ENCODE assay signal across 29 cellular contexts in the genomic region with DNA sequence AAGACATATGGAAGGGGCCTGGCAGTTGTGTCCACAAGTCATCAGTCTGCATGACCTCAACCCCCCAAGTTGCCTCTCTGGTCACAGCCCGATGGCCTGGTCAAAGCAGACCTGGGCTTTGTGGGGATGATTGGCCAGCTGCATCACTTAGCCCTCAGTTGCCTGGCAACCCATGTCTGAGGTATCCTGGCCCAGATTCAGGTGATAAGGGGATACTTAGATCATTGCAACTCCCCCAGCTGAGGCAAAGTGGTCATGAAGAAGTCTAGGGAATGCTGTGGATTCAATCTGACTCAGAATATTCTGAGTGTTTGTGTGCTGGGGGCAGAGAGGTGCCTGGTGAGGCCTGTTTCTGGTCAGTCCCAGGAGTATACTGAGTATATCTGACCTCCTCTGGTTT.
"Had no signal": no experiment of that assay in that cellular context is flagged by ENCODE, and none has a peak within 500 bp of the region (broad histone marks: within the 10 kb centered on the region; RNA-seq: fewer than 3 reads in every experiment).

No MANE protein-coding gene starts in this region.

- DNase-seq: activated CD4-positive, alpha-beta memory T cell treated with anti-CD3 and anti-CD28 coated beads for 36 hours; activated CD4-positive, alpha-beta T cell treated with anti-CD3 and anti-CD28 coated beads for 36 hours; activated CD4-positive, alpha-beta T cell treated with anti-CD3 and anti-CD28 coated beads, Interleukin-2, amount 10 ng/mL, durations not matched to agents 24 days and 14 days; activated CD4-positive, CD25-positive, alpha-beta regulatory T cell; activated CD4-positive, CD25-positive, alpha-beta regulatory T cell treated with anti-CD3 and anti-CD28 coated beads, Interleukin-2, amount 50 U/mL, for 72 hours; activated CD8-positive, alpha-beta memory T cell treated with anti-CD3 and anti-CD28 coated beads, Interleukin-2, amount 10 ng/mL, durations not matched to agents 7 days and 5 days; activated CD8-positive, alpha-beta memory T cell treated with anti-CD3 and anti-CD28 coated beads, Interleukin-2, amount 50 U/mL, for 4 hours; activated CD8-positive, alpha-beta T cell treated with anti-CD3 and anti-CD28 coated beads, Interleukin-2, amount 10 ng/mL, durations not matched to agents 7 days and 5 days; activated gamma-delta T cell; activated naive CD4-positive, alpha-beta T cell; activated naive CD4-positive, alpha-beta T cell treated with anti-CD3 and anti-CD28 coated beads, Interleukin-2, amount 10 ng/mL, durations not matched to agents 7 days and 5 days; activated naive CD8-positive, alpha-beta T cell treated with anti-CD3 and anti-CD28 coated beads, Interleukin-2, amount 10 ng/mL, durations not matched to agents 7 days and 5 days; activated T-cell treated with anti-CD3 and anti-CD28 coated beads, Interleukin-2, amount 50 U/mL, for 1 hour; activated T-cell treated with anti-CD3 and anti-CD28 coated beads, Interleukin-2, amount 50 U/mL, for 48 hours; amniotic stem cell; anterior cingulate cortex; brain microvascular endothelial cell; caudate nucleus; cortex of kidney; dermis blood vessel endothelial cell; effector CD4-positive, alpha-beta T cell; effector memory CD8-positive, alpha-beta T cell; erythroblast; foreskin keratinocyte; gastrocnemius medialis; glutamatergic neuron; heart left ventricle; hypothalamus; T1000 had no signal
